Comparison of ENCODE assay signal across 1 cellular context in genomic region chr6:88538130-88538706, GRCh38.
TF ChIP-seq lines count a peak whose summit lies in the region.

No MANE protein-coding gene starts in this region.

TF ChIP-seq in WTC11, 78 proteins besides CTCF, POLR2A, EP300 and RAD21 (continued from another document and continues in another):
- TF ChIP-seq ATF6 (CRISPR knock-in tag; IDR thresholded peaks at IDR 0.05) (no peak), JUN (CRISPR knock-in tag; IDR thresholded peaks at IDR 0.05) (peak; percentile 86), GABPB1 (CRISPR knock-in tag; IDR thresholded peaks at IDR 0.05) (no peak), SMAD4 (CRISPR knock-in tag; IDR thresholded peaks at IDR 0.05) (0 out of 2 replicates have a peak, but pooled peaks have one; percentile 66), FOXJ3 (CRISPR knock-in tag; IDR thresholded peaks at IDR 0.05; ENCODE audit: borderline replicate concordance) (no peak), ZNF396 (CRISPR knock-in tag; IDR thresholded peaks at IDR 0.05; ENCODE audit: borderline replicate concordance) (no peak), ZNF138 (CRISPR knock-in tag; conservative IDR thresholded peaks at IDR 0.05) (0 out of 2 replicates have a peak, but pooled peaks have one; percentile 32), ETV6 (CRISPR knock-in tag; IDR thresholded peaks at IDR 0.05) (0 out of 2 replicates have a peak, but pooled peaks have one; percentile 64), ZNF671 (CRISPR knock-in tag; IDR thresholded peaks at IDR 0.05) (no peak), MXD4 (CRISPR knock-in tag; IDR thresholded peaks at IDR 0.05; ENCODE audit: borderline replicate concordance) (no peak), ZNF281 (CRISPR knock-in tag; IDR thresholded peaks at IDR 0.05) (peak; percentile 62; the same call in 1 of the 2 replicates), EMX1 (CRISPR knock-in tag; IDR thresholded peaks at IDR 0.05) (no peak), TCF7 (CRISPR knock-in tag; IDR thresholded peaks at IDR 0.05; ENCODE audit: low read depth) (no peak), IRF1 (CRISPR knock-in tag; IDR thresholded peaks at IDR 0.05) (no peak), TP53 (CRISPR knock-in tag; IDR thresholded peaks at IDR 0.05) (peak; percentile 91; the same call in 1 of the 2 replicates), TEAD1 (CRISPR knock-in tag; IDR thresholded peaks at IDR 0.05) (0 out of 2 replicates have a peak, but pooled peaks have one; percentile 48), RELA (CRISPR knock-in tag; IDR thresholded peaks at IDR 0.05; ENCODE audit: borderline replicate concordance) (0 out of 2 replicates have a peak, but pooled peaks have one; percentile 23), SP1 (CRISPR knock-in tag; conservative IDR thresholded peaks at IDR 0.05) (0 out of 2 replicates have a peak, but pooled peaks have one; percentile 29), NFATC4 (CRISPR knock-in tag; IDR thresholded peaks at IDR 0.05) (no peak), NFYB (CRISPR knock-in tag; conservative IDR thresholded peaks at IDR 0.05; ENCODE audit: low read depth) (no peak; the same call in 1 of the 2 replicates), ZNF263 (CRISPR knock-in tag; IDR thresholded peaks at IDR 0.05; ENCODE audit: low read depth) (no peak), AR (CRISPR knock-in tag; IDR thresholded peaks at IDR 0.05) (no peak), MYBL2 (CRISPR knock-in tag; IDR thresholded peaks at IDR 0.05) (peak; percentile 69; the same call in 1 of the 2 replicates), TEAD4 (CRISPR knock-in tag; IDR thresholded peaks at IDR 0.05) (peak; percentile 92; the same call in 1 of the 2 replicates), JAZF1 (CRISPR knock-in tag; IDR thresholded peaks at IDR 0.05) (no peak), HMGA2 (CRISPR knock-in tag; IDR thresholded peaks at IDR 0.05) (no peak), E2F5 (CRISPR knock-in tag; IDR thresholded peaks at IDR 0.05) (no peak), NR1H2 (CRISPR knock-in tag; IDR thresholded peaks at IDR 0.05) (no peak), HMGXB4 (CRISPR knock-in tag; IDR thresholded peaks at IDR 0.05) (no peak), CREB1 (CRISPR knock-in tag; IDR thresholded peaks at IDR 0.05) (peak; percentile 86; the same call in 1 of the 2 replicates), ZNF232 (CRISPR knock-in tag; IDR thresholded peaks at IDR 0.05) (peak; percentile 82; the same call in 1 of the 2 replicates), SOX15 (CRISPR knock-in tag; IDR thresholded peaks at IDR 0.05) (no peak), ATF1 (CRISPR knock-in tag; IDR thresholded peaks at IDR 0.05) (no peak), ZNF416 (CRISPR knock-in tag; IDR thresholded peaks at IDR 0.05) (no peak)
- TF ChIP-seq, protein P1, sequence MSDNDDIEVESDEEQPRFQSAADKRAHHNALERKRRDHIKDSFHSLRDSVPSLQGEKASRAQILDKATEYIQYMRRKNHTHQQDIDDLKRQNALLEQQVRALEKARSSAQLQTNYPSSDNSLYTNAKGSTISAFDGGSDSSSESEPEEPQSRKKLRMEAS (CRISPR knock-in tag; IDR thresholded peaks at IDR 0.05), result peak; percentile 39; the same call in 1 of the 2 replicates
- TF ChIP-seq, protein P2, sequence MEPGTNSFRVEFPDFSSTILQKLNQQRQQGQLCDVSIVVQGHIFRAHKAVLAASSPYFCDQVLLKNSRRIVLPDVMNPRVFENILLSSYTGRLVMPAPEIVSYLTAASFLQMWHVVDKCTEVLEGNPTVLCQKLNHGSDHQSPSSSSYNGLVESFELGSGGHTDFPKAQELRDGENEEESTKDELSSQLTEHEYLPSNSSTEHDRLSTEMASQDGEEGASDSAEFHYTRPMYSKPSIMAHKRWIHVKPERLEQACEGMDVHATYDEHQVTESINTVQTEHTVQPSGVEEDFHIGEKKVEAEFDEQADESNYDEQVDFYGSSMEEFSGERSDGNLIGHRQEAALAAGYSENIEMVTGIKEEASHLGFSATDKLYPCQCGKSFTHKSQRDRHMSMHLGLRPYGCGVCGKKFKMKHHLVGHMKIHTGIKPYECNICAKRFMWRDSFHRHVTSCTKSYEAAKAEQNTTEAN (CRISPR knock-in tag; IDR thresholded peaks at IDR 0.05), result peak; percentile 75; the same call in 1 of the 2 replicates
- TF ChIP-seq, protein P3, sequence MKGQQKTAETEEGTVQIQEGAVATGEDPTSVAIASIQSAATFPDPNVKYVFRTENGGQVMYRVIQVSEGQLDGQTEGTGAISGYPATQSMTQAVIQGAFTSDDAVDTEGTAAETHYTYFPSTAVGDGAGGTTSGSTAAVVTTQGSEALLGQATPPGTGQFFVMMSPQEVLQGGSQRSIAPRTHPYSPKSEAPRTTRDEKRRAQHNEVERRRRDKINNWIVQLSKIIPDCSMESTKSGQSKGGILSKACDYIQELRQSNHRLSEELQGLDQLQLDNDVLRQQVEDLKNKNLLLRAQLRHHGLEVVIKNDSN (CRISPR knock-in tag; IDR thresholded peaks at IDR 0.05), result peak; percentile 68; the same call in 1 of the 2 replicates
- TF ChIP-seq, protein P4, sequence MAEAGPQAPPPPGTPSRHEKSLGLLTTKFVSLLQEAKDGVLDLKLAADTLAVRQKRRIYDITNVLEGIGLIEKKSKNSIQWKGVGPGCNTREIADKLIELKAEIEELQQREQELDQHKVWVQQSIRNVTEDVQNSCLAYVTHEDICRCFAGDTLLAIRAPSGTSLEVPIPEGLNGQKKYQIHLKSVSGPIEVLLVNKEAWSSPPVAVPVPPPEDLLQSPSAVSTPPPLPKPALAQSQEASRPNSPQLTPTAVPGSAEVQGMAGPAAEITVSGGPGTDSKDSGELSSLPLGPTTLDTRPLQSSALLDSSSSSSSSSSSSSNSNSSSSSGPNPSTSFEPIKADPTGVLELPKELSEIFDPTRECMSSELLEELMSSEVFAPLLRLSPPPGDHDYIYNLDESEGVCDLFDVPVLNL (CRISPR knock-in tag; IDR thresholded peaks at IDR 0.05; ENCODE audit: borderline replicate concordance, low read depth), result no peak
- TF ChIP-seq, protein P5, sequence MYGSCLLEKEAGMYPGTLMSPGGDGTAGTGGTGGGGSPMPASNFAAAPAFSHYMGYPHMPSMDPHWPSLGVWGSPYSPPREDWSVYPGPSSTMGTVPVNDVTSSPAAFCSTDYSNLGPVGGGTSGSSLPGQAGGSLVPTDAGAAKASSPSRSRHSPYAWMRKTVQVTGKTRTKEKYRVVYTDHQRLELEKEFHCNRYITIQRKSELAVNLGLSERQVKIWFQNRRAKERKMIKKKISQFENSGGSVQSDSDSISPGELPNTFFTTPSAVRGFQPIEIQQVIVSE (CRISPR knock-in tag; IDR thresholded peaks at IDR 0.05; ENCODE audit: borderline replicate concordance), result no peak
- TF ChIP-seq, protein P6, sequence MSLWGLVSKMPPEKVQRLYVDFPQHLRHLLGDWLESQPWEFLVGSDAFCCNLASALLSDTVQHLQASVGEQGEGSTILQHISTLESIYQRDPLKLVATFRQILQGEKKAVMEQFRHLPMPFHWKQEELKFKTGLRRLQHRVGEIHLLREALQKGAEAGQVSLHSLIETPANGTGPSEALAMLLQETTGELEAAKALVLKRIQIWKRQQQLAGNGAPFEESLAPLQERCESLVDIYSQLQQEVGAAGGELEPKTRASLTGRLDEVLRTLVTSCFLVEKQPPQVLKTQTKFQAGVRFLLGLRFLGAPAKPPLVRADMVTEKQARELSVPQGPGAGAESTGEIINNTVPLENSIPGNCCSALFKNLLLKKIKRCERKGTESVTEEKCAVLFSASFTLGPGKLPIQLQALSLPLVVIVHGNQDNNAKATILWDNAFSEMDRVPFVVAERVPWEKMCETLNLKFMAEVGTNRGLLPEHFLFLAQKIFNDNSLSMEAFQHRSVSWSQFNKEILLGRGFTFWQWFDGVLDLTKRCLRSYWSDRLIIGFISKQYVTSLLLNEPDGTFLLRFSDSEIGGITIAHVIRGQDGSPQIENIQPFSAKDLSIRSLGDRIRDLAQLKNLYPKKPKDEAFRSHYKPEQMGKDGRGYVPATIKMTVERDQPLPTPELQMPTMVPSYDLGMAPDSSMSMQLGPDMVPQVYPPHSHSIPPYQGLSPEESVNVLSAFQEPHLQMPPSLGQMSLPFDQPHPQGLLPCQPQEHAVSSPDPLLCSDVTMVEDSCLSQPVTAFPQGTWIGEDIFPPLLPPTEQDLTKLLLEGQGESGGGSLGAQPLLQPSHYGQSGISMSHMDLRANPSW (CRISPR knock-in tag; conservative IDR thresholded peaks at IDR 0.05; ENCODE audit: low read depth), result no peak
- TF ChIP-seq, protein P7, sequence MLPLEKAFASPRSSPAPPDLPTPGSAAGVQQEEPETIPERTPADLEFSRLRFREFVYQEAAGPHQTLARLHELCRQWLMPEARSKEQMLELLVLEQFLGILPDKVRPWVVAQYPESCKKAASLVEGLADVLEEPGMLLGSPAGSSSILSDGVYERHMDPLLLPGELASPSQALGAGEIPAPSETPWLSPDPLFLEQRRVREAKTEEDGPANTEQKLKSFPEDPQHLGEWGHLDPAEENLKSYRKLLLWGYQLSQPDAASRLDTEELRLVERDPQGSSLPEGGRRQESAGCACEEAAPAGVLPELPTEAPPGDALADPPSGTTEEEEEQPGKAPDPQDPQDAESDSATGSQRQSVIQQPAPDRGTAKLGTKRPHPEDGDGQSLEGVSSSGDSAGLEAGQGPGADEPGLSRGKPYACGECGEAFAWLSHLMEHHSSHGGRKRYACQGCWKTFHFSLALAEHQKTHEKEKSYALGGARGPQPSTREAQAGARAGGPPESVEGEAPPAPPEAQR (CRISPR knock-in tag; IDR thresholded peaks at IDR 0.05), result no peak
